8 cellular contexts compared by ENCODE assay signal in genomic region chr2:84495539-84496146, GRCh38. TPM values are rescaled to one million over a fixed set of nuclear protein-coding genes. Genes with fewer than 3 reads are reported as not detected.
DNase-seq lines count a peak whose midpoint lies in the region; ATAC-seq, FAIRE-seq and TF ChIP-seq lines count a peak whose summit lies in the region.

No MANE protein-coding gene starts in this region.

- no peak overlapping the region for H3K4me3 ChIP-seq in OCI-LY7 (ENCODE audit: low read depth, low read length, poor library complexity, severe bottlenecking)
- no peak overlapping the region for H3K4me3 ChIP-seq in K562

- 1% methylated on average over 8 of the region's 8 CpGs for WGBS in K562 (ENCODE audit: insufficient coverage, low coverage, missing lambda C conversion rate)

- H3K9me2 ChIP-seq in OCI-LY7 (ENCODE audit: insufficient read depth, low read length): no peaks in the 10 kb centered on the region

- ATAC-seq in GM21447 (IDR thresholded peaks at IDR 0.05; ENCODE audit: unreplicated experiment) (peak; percentile 72), K562 (peak; percentile 86)
- peak; percentile 81 to 82 for ATAC-seq in stimulated activated naive B cell treated with anti-CD40 and anti-IgM and Interleukin-4, amounts not matched to agents 10 μg/mL and 1 μg/mL and 100 μg/mL, for 72 hours (replicated peaks)

- TF ChIP-seq EP300 in K562 (IDR thresholded peaks at IDR 0.05; ENCODE audit: low read length): no peak

- H3K79me2 ChIP-seq in OCI-LY7 (ENCODE audit: insufficient read depth, low read depth, low read length): no peaks in the 10 kb centered on the region
- no peaks in the 10 kb centered on the region for H3K79me2 ChIP-seq in K562 (ENCODE audit: control insufficient read depth, insufficient read depth, low read length)

- H3K27me3 Mint-ChIP-seq in stimulated activated naive B cell treated with anti-CD40 and anti-IgM and Interleukin-4, amounts not matched to agents 10 μg/mL and 1 μg/mL and 100 μg/mL, for 72 hours: peaks cover 0 to 8% of the 10 kb centered on the region in 2 donors

- TF ChIP-seq CTCF in OCI-LY7 (conservative IDR thresholded peaks at IDR 0.05; ENCODE audit: low read length) (peak; percentile 87), K562 (IDR thresholded peaks at IDR 0.05 in 2 of 3, conservative IDR thresholded peaks at IDR 0.05 in 1 of 3; ENCODE audit: insufficient read depth in 2 of 3, low read depth in 1 of 3, low read length in 3 of 3) (peak; percentile 52 to 70 (median 57))

- intact Hi-C loops in OCI-LY7 (cut with micrococcal nuclease; ENCODE audit: unreplicated experiment) (loop anchor here (1.0 to 10.0 kb wide), 4 partner anchors 363 to 789 kb away; no protein-coding TSS in a partner anchor), K562 (cut with micrococcal nuclease) (loop anchor here (1.0 to 5.0 kb wide), 4 partner anchors 136 to 431 kb away; partner anchors contain the start of gene TRABD2A)

- no peak overlapping the region for H3K4me2 ChIP-seq in OCI-LY7 (ENCODE audit: low read length)
- H3K4me2 ChIP-seq in K562 (ENCODE audit: insufficient read depth, low read length): no peak overlapping the region

- H3K9me3 ChIP-seq in OCI-LY7 (ENCODE audit: low read length) (no peaks in the 10 kb centered on the region), K562 (replicated peaks; ENCODE audit: control insufficient read depth, insufficient read depth, low read depth, low read length) (no peaks in the 10 kb centered on the region)

- H3K4me1 Mint-ChIP-seq in stimulated activated naive B cell treated with anti-CD40 and anti-IgM and Interleukin-4, amounts not matched to agents 10 μg/mL and 1 μg/mL and 100 μg/mL, for 72 hours: peaks cover 0 to 2% of the 10 kb centered on the region in 2 donors

- FAIRE-seq in K562 (lab: Jason Lieb, UNC): peak; percentile 69

- H4K20me1 ChIP-seq in OCI-LY7 (ENCODE audit: insufficient read depth, low read length) (no peaks in the 10 kb centered on the region), K562 (replicated peaks; ENCODE audit: control insufficient read depth, insufficient read depth, low read length) (no peaks in the 10 kb centered on the region; the same call in 1 of the 2 replicates)

- no TSS peak for BruUV-seq in OCI-LY7 (replicated peaks; lab: Mats Ljungman, UMichigan)
- BruUV-seq in K562 (replicated peaks; lab: Mats Ljungman, UMichigan): no TSS peak

- H3K36me3 ChIP-seq in OCI-LY7 (ENCODE audit: insufficient read depth, low read length) (no peaks in the 10 kb centered on the region), K562 (ENCODE audit: control insufficient read depth, insufficient read depth, low read length) (no peaks in the 10 kb centered on the region)

- CTCF ChIA-PET in OCI-LY7 (lab: Charles Lee; ENCODE audit: unreplicated experiment): no interaction called here
- CTCF ChIA-PET in K562 (lab: Yijun Ruan, JAX; ENCODE audit: low intra/inter-chr PET ratio): interaction anchor here (0.6 to 2.0 kb wide), 6 partner anchors 370 to 766 kb away, joined by 3 to 10 read pairs (median 4); no protein-coding TSS in a partner anchor

- in situ Hi-C loops in K562 (cut with MboI): loop anchor here (5.0 kb wide), 2 partner anchors 372 to 432 kb away; no protein-coding TSS in a partner anchor

- H3K4me1 ChIP-seq in OCI-LY7 (ENCODE audit: insufficient read depth, low read length, poor library complexity, severe bottlenecking) (no peaks in the 10 kb centered on the region), K562 (replicated peaks in 1 of 2; ENCODE audit: control insufficient read depth in 2 of 2, insufficient read depth in 2 of 2, low read length in 2 of 2) (no peaks in the 10 kb centered on the region)

- H3K9me3 Mint-ChIP-seq in stimulated activated naive B cell treated with anti-CD40 and anti-IgM and Interleukin-4, amounts not matched to agents 10 μg/mL and 1 μg/mL and 100 μg/mL, for 72 hours: no peaks in the 10 kb centered on the region

- H3K36me3 Mint-ChIP-seq in stimulated activated naive B cell treated with anti-CD40 and anti-IgM and Interleukin-4, amounts not matched to agents 10 μg/mL and 1 μg/mL and 100 μg/mL, for 72 hours: no peaks in the 10 kb centered on the region

- H3K27me3 ChIP-seq in K562 (ENCODE audit: control insufficient read depth in 2 of 2, insufficient read depth in 2 of 2, low read length in 2 of 2): 0 out of 5 replicates have a peak, but pooled peaks cover 0 to 3% of the 10 kb centered on the region in 2 experiments

- H2AFZ ChIP-seq in OCI-LY7 (ENCODE audit: low read length) (no peak overlapping the region), K562 (ENCODE audit: low read depth, low read length) (no peak overlapping the region)

- TF ChIP-seq RAD21 in K562 (CRISPR knock-in tag; conservative IDR thresholded peaks at IDR 0.05 in 1 of 2, IDR thresholded peaks at IDR 0.05 in 1 of 2): peak; percentile 80 to 87

- peak; percentile 13 for DNase-seq in activated CD4-positive, CD25-positive, alpha-beta regulatory T cell treated with anti-CD3 and anti-CD28 coated beads, Interleukin-2, amount 50 U/mL, for 16 hours (ENCODE audit: low read depth, low spot score)
- no peak for DNase-seq in activated CD4-positive, CD25-positive, alpha-beta regulatory T cell treated with anti-CD3 and anti-CD28 coated beads, Interleukin-2, amount 50 U/mL, for 72 hours
- peak; percentile 39 for DNase-seq in HuH-7 (ENCODE audit: low spot score)
- peak; percentile 69 for DNase-seq in OCI-LY7 (ENCODE audit: low spot score)
- DNase-seq in K562 (ENCODE audit: extremely low read depth in 1 of 4, low spot score in 3 of 4): peak; percentile 18 to 61 (median 33)
- DNase-seq in iPS-NIHi7 (ENCODE audit: extremely low spot score): peak; percentile 54
- DNase-seq in stimulated activated naive B cell treated with anti-CD40 and anti-IgM and Interleukin-4, amounts not matched to agents 10 μg/mL and 1 μg/mL and 100 μg/mL, for 72 hours: peak; percentile 24

- no peaks in the 10 kb centered on the region for H3K9me1 ChIP-seq in K562 (ENCODE audit: control insufficient read depth, insufficient read depth, low read length)

- no peak overlapping the region for H3K27ac Mint-ChIP-seq in stimulated activated naive B cell treated with anti-CD40 and anti-IgM and Interleukin-4, amounts not matched to agents 10 μg/mL and 1 μg/mL and 100 μg/mL, for 72 hours

- POLR2A ChIA-PET in OCI-LY7 (lab: Charles Lee): no interaction called here
- POLR2A ChIA-PET in K562 (lab: Yijun Ruan, JAX): no interaction called here

- no peak for TF ChIP-seq POLR2A in K562 (conservative IDR thresholded peaks at IDR 0.05)

- H3K4me3 Mint-ChIP-seq in stimulated activated naive B cell treated with anti-CD40 and anti-IgM and Interleukin-4, amounts not matched to agents 10 μg/mL and 1 μg/mL and 100 μg/mL, for 72 hours: no peak overlapping the region

- no peak overlapping the region for H3K9ac ChIP-seq in K562 (ENCODE audit: insufficient read depth in 1 of 2, low read depth in 2 of 2, low read length in 2 of 2)

- no peak overlapping the region for H3K27ac ChIP-seq in OCI-LY7 (ENCODE audit: low read depth, low read length, poor library complexity, severe bottlenecking)
- no peak overlapping the region for H3K27ac ChIP-seq in K562 (ENCODE audit: extremely low read depth, low read depth, low read length)

TF ChIP-seq in K562, 482 proteins besides CTCF, POLR2A, EP300 and RAD21 (continues in another document):
- no peak for TF ChIP-seq CEBPG (CRISPR knock-in tag; IDR thresholded peaks at IDR 0.05)
- TF ChIP-seq CEBPG (tag; conservative IDR thresholded peaks at IDR 0.05 in 1 of 2, IDR thresholded peaks at IDR 0.05 in 1 of 2): peak; percentile 19 to 30; a peak in 1 of 4 replicates

RNA-seq across cellular contexts. Expression of gene DNAH6, which starts 20.7 kb away (rescaled TPM):
- total RNA-seq in OCI-LY7 (2014; rRNA removed; shearing (Covaris generic)): 0.31 and 0.63 TPM in 2 replicates
- total RNA-seq in OCI-LY7 (2022): 1.6 and 3.4 TPM in 2 replicates
- 0.05 and 0.07 TPM in 2 replicates for total RNA-seq in K562 (2011; cell fraction: chromatin; rRNA removed; ENCODE audit: low replicate concordance)
- total RNA-seq in K562 (2011; cell fraction: nucleolus; rRNA removed): not detected in 2 replicates
- total RNA-seq in K562 (2011; cell fraction: nucleoplasm; rRNA removed): not detected in 2 replicates
- total RNA-seq in K562 (2014; rRNA removed): 0.08 TPM in 1 of 2 replicates, not detected in the other
- 0.04 TPM in 1 of 2 replicates, not detected in the other for total RNA-seq in K562 (2014; rRNA removed; fragmentation: Illumina TruSeq; extraction: Trizol)
- total RNA-seq in K562 (2015; rRNA removed; fragmentation: Illumina TruSeq; extraction: Trizol): not detected in 2 replicates
- 0.49 TPM in 1 of 2 replicates, not detected in the other for total RNA-seq in K562 (2021)
- polyA plus RNA-seq in K562 (2011; rRNA removed): 0.01 and 0.07 TPM in 2 replicates
- not detected in 2 replicates for polyA plus RNA-seq in K562 (2011; cell fraction: cytosol; rRNA removed)
- polyA plus RNA-seq in K562 (2011; cell fraction: nucleus; rRNA removed): 0.01 and 0.08 TPM in 2 replicates
- 0.01 and 0.07 TPM in 2 replicates for polyA plus RNA-seq in K562 (2012)
- 0.01 TPM in 1 of 2 replicates, not detected in the other for polyA plus RNA-seq in K562 (2014; fragmentation: Illumina TruSeq; extraction: Trizol)
- polyA plus RNA-seq in K562 (2014; fragmentation: Nextera tagmentation; extraction: Ambion mirVana): under 1 TPM in 1 of 2 experiments, not detected in 1; 0.01 TPM
- polyA plus RNA-seq in K562 (2014; rRNA removed): not detected in 2 replicates
- 0.27 TPM in 1 of 2 replicates, not detected in the other for polyA minus RNA-seq in K562 (2011; rRNA and poly(A)+ RNA removed)
- polyA minus RNA-seq in K562 (2011; cell fraction: cytosol; rRNA and poly(A)+ RNA removed): not detected in 2 replicates
- polyA minus RNA-seq in K562 (2011; cell fraction: nucleus; rRNA and poly(A)+ RNA removed): 0.11 TPM in 1 of 2 replicates, not detected in the other

RNA-seq across cellular contexts. Expression of gene SUCLG1, which starts 36.6 kb away (rescaled TPM):
- total RNA-seq in OCI-LY7 (2014; rRNA removed; shearing (Covaris generic)): 47.5 and 50.6 TPM in 2 replicates
- total RNA-seq in OCI-LY7 (2022) (62.3 and 66.4 TPM in 2 replicates), K562 (2014; rRNA removed) (81.1 and 90.5 TPM in 2 replicates), K562 (2014; rRNA removed; fragmentation: Illumina TruSeq; extraction: Trizol) (122 and 136 TPM in 2 replicates), K562 (2015; rRNA removed; fragmentation: Illumina TruSeq; extraction: Trizol) (113 and 123 TPM in 2 replicates), K562 (2021) (108 and 122 TPM in 2 replicates)
- 25.2 and 55.9 TPM in 2 replicates for total RNA-seq in K562 (2011; cell fraction: chromatin; rRNA removed; ENCODE audit: low replicate concordance)
- 17.0 and 31.5 TPM in 2 replicates for total RNA-seq in K562 (2011; cell fraction: nucleolus; rRNA removed)
- 32.8 and 48.8 TPM in 2 replicates for total RNA-seq in K562 (2011; cell fraction: nucleoplasm; rRNA removed)
- polyA plus RNA-seq in K562 (2011; rRNA removed) (64.2 and 112 TPM in 2 replicates), K562 (2014; fragmentation: Illumina TruSeq; extraction: Trizol) (108 and 114 TPM in 2 replicates), K562 (2014; fragmentation: Nextera tagmentation; extraction: Ambion mirVana) (100 to 1,000 TPM; 261 to 325 TPM), K562 (2014; rRNA removed) (115 and 127 TPM in 2 replicates)
- 36.6 and 56.1 TPM in 2 replicates for polyA plus RNA-seq in K562 (2011; cell fraction: cytosol; rRNA removed)
- 34.7 and 35.0 TPM in 2 replicates for polyA plus RNA-seq in K562 (2011; cell fraction: nucleus; rRNA removed)
- 97.4 and 110 TPM in 2 replicates for polyA plus RNA-seq in K562 (2012)
- 34.6 and 43.1 TPM in 2 replicates for polyA minus RNA-seq in K562 (2011; rRNA and poly(A)+ RNA removed)
- polyA minus RNA-seq in K562 (2011; cell fraction: cytosol; rRNA and poly(A)+ RNA removed): 27.5 and 29.7 TPM in 2 replicates
- 24.3 and 25.8 TPM in 2 replicates for polyA minus RNA-seq in K562 (2011; cell fraction: nucleus; rRNA and poly(A)+ RNA removed)
